ENCODE assay signal across 14 cellular contexts in genomic region chr13:110261166-110262081, GRCh38. TPM values are rescaled to one million over a fixed set of nuclear protein-coding genes. Genes with fewer than 3 reads are reported as not detected.
A peak's percentile ranks its signal among the peaks of the same experiment; 100 is the strongest.
DNase-seq lines count a peak whose midpoint lies in the region; TF ChIP-seq lines count a peak whose summit lies in the region.
"Had no signal": no experiment of that assay in that cellular context is flagged by ENCODE, and none has a peak within 500 bp of the region (broad histone marks: within the 10 kb centered on the region; RNA-seq: fewer than 3 reads in every experiment).

No MANE protein-coding gene starts in this region.

- no peaks in the 10 kb centered on the region for H3K9me3 ChIP-seq in fibroblast of lung (ENCODE audit: control insufficient read depth, insufficient read depth, low read depth, low read length)

- no peak for TF ChIP-seq CTCF in fibroblast of lung (conservative IDR thresholded peaks at IDR 0.05 in 1 of 2, IDR thresholded peaks at IDR 0.05 in 1 of 2; ENCODE audit: low read depth in 1 of 2, low read length in 2 of 2)
- TF ChIP-seq CTCF in osteocyte (IDR thresholded peaks at IDR 0.05): no peak

- H3K36me3 Mint-ChIP-seq in osteocyte (ENCODE audit: unreplicated experiment): peaks cover 17% of the 10 kb centered on the region

- no peak overlapping the region for H2AFZ ChIP-seq in fibroblast of lung (ENCODE audit: low read length)

- no peak overlapping the region for H3K4me3 ChIP-seq in fibroblast of lung (replicated peaks in 1 of 4; ENCODE audit: control extremely low read depth in 1 of 4, insufficient read depth in 1 of 4, low read depth in 3 of 4, low read length in 4 of 4)

- H4K20me1 ChIP-seq in fibroblast of lung (ENCODE audit: control insufficient read depth, extremely low read depth, insufficient read depth, low read length): no peaks in the 10 kb centered on the region

- H3K4me3 Mint-ChIP-seq in osteocyte (ENCODE audit: unreplicated experiment): peak overlapping the region; percentile 54
- H3K4me3 Mint-ChIP-seq: activated CD8-positive, alpha-beta T cell treated with anti-CD3 and anti-CD28 coated beads for 36 hours had no signal

- H3K27ac ChIP-seq in fibroblast of lung (ENCODE audit: insufficient read depth, low read length): peak overlapping the region; percentile 56

- no peak overlapping the region for H3K4me2 ChIP-seq in fibroblast of lung (ENCODE audit: extremely low read depth, insufficient read depth, low read length)

- peaks cover 75% of the 10 kb centered on the region for H3K4me1 Mint-ChIP-seq in osteocyte (ENCODE audit: unreplicated experiment)

- no peaks in the 10 kb centered on the region for H3K9me3 Mint-ChIP-seq in osteocyte (ENCODE audit: unreplicated experiment)
- H3K9me3 Mint-ChIP-seq: activated CD8-positive, alpha-beta T cell treated with anti-CD3 and anti-CD28 coated beads for 36 hours had no signal

- peaks cover 36% of the 10 kb centered on the region for H3K79me2 ChIP-seq in fibroblast of lung (ENCODE audit: control insufficient read depth, insufficient read depth, low read length)

- H3K27me3 ChIP-seq in fibroblast of lung (ENCODE audit: control insufficient read depth, insufficient read depth, low read length): no peaks in the 10 kb centered on the region

- H3K4me1 ChIP-seq in fibroblast of lung (ENCODE audit: control insufficient read depth, extremely low read depth, insufficient read depth, low read length): peaks cover 35% of the 10 kb centered on the region

- no peaks in the 10 kb centered on the region for H3K27me3 Mint-ChIP-seq in osteocyte (ENCODE audit: unreplicated experiment)

- H3K36me3 ChIP-seq in fibroblast of lung (ENCODE audit: control insufficient read depth, insufficient read depth, low read length): no peaks in the 10 kb centered on the region

- H3K27ac Mint-ChIP-seq in osteocyte (ENCODE audit: unreplicated experiment): peak overlapping the region; percentile 87
- H3K27ac Mint-ChIP-seq: activated CD8-positive, alpha-beta T cell treated with anti-CD3 and anti-CD28 coated beads for 36 hours had no signal

- H3K9ac ChIP-seq in fibroblast of lung (ENCODE audit: insufficient read depth, low read length): no peak overlapping the region

- DNase-seq in A172 (ENCODE audit: low spot score) (peak; percentile 80), NCI-H526 (lab: John Stamatoyannopoulos, UW) (peak; percentile 3 to 64), fibroblast of lung (ENCODE audit: low read depth in 2 of 2) (no peak), osteocyte (ENCODE audit: extremely low spot score, unreplicated experiment) (peak; percentile 80), NCI-H510A (lab: John Stamatoyannopoulos, UW) (no peak), NCI-H748 (lab: John Stamatoyannopoulos, UW; ENCODE audit: unreplicated experiment) (no peak), D341Med (ENCODE audit: low spot score) (no peak)
- no peak for DNase-seq in activated CD4-positive, alpha-beta T cell treated with anti-CD3 and anti-CD28 coated beads for 48 hours
- DNase-seq: activated CD8-positive, alpha-beta T cell treated with anti-CD3 and anti-CD28 coated beads for 36 hours; activated naive CD4-positive, alpha-beta T cell treated with anti-CD3 and anti-CD28 coated beads, Interleukin-2, amount 50 U/mL, for 16 hours; DND-41; foreskin fibroblast; NCI-H2171 treated with DMSO at 0.1 percent for 48 hours; T1000 had no signal

RNA-seq across cellular contexts. Expression of gene COL4A1, which starts 45.5 kb away (rescaled TPM):
- 197 and 221 TPM in 2 replicates for total RNA-seq in A172 (2014; rRNA removed; shearing (Covaris generic))
- 34.0 and 57.5 TPM in 2 replicates for total RNA-seq in fibroblast of lung
- polyA plus RNA-seq in fibroblast of lung: 18.4 and 607 TPM in 2 replicates
- 19.5 and 691 TPM in 2 replicates for polyA plus RNA-seq in fibroblast of lung (2012)
- 30.9 and 567 TPM in 2 replicates for polyA minus RNA-seq in fibroblast of lung (ENCODE audit: low replicate concordance)
- 3,181 and 3,589 TPM in 2 replicates for total RNA-seq in osteocyte
- total RNA-seq: activated CD8-positive, alpha-beta T cell treated with anti-CD3 and anti-CD28 coated beads for 36 hours had no signal

RNA-seq across cellular contexts. Expression of gene COL4A2, which starts 45.7 kb away (rescaled TPM):
- total RNA-seq in A172 (2014; rRNA removed; shearing (Covaris generic)): 177 and 218 TPM in 2 replicates
- total RNA-seq in fibroblast of lung: 93.1 and 123 TPM in 2 replicates
- 43.8 and 463 TPM in 2 replicates for polyA plus RNA-seq in fibroblast of lung
- polyA plus RNA-seq in fibroblast of lung (2012): 52.1 and 712 TPM in 2 replicates
- polyA minus RNA-seq in fibroblast of lung (ENCODE audit: low replicate concordance): 56.9 and 841 TPM in 2 replicates
- 2,001 and 2,067 TPM in 2 replicates for total RNA-seq in osteocyte
- total RNA-seq: activated CD8-positive, alpha-beta T cell treated with anti-CD3 and anti-CD28 coated beads for 36 hours had no signal

Comparison
In these comparisons a context has a peak if more than half of its experiments do, and no peak if none do; other contexts are left out.
1. DNase-seq: peak in A172 (single experiment), NCI-H526 (2 of 2) and osteocyte (single experiment); none in fibroblast of lung (0 of 2), NCI-H510A (single experiment), NCI-H748 (single experiment), activated CD4-positive, alpha-beta T cell treated with anti-CD3 and anti-CD28 coated beads for 48 hours (single experiment) and D341Med (single experiment).
2. RNA of gene COL4A1, which starts 45.5 kb away (total RNA-seq): 3,181 to 3,589 TPM in osteocyte; 197 to 221 TPM in A172 and 34.0 to 57.5 TPM in fibroblast of lung; every median in the first group is over 10 times any median in the second.